Comparison of ENCODE assay signal across 39 cellular contexts in genomic region chr9:132551556-132551955, GRCh38. TPM values are rescaled to one million over a fixed set of nuclear protein-coding genes. Genes with fewer than 3 reads are reported as not detected.
"Had no signal": no experiment of that assay in that cellular context is flagged by ENCODE, and none has a peak within 500 bp of the region (broad histone marks: within the 10 kb centered on the region; RNA-seq: fewer than 3 reads in every experiment).

No MANE protein-coding gene starts in this region.

- H3K4me3 Mint-ChIP-seq: activated CD4-positive, alpha-beta memory T cell treated with anti-CD3 and anti-CD28 coated beads, Interleukin-2, amount 10 ng/mL, durations not matched to agents 7 days and 5 days; activated naive CD8-positive, alpha-beta T cell treated with anti-CD3 and anti-CD28 coated beads for 36 hours; activated T-cell treated with anti-CD3 and anti-CD28 coated beads, Interleukin-2, amount 50 U/mL, for 72 hours; activated T-helper 17 cell treated with anti-CD3 and anti-CD28 coated beads, Interleukin-2, amount 50 U/mL, for 72 hours; central memory CD8-positive, alpha-beta T cell had no signal

- H3K4me3 ChIP-seq: cardiac muscle cell, PC-9 had no signal

- H3K27ac Mint-ChIP-seq: activated CD4-positive, alpha-beta memory T cell treated with anti-CD3 and anti-CD28 coated beads, Interleukin-2, amount 10 ng/mL, durations not matched to agents 7 days and 5 days; activated naive CD8-positive, alpha-beta T cell treated with anti-CD3 and anti-CD28 coated beads for 36 hours; activated T-cell treated with anti-CD3 and anti-CD28 coated beads, Interleukin-2, amount 50 U/mL, for 72 hours; activated T-helper 17 cell treated with anti-CD3 and anti-CD28 coated beads, Interleukin-2, amount 50 U/mL, for 72 hours had no signal

- H3K4me2 ChIP-seq: PC-9 had no signal

- H3K36me3 ChIP-seq: cardiac muscle cell had no signal

- H3K4me1 Mint-ChIP-seq: activated CD4-positive, alpha-beta memory T cell treated with anti-CD3 and anti-CD28 coated beads, Interleukin-2, amount 10 ng/mL, durations not matched to agents 7 days and 5 days; activated naive CD8-positive, alpha-beta T cell treated with anti-CD3 and anti-CD28 coated beads for 36 hours; activated T-helper 17 cell treated with anti-CD3 and anti-CD28 coated beads, Interleukin-2, amount 50 U/mL, for 72 hours; central memory CD8-positive, alpha-beta T cell had no signal

- H3K36me3 Mint-ChIP-seq: activated naive CD8-positive, alpha-beta T cell treated with anti-CD3 and anti-CD28 coated beads for 36 hours had no signal

- H3K9me3 Mint-ChIP-seq: activated CD4-positive, alpha-beta memory T cell treated with anti-CD3 and anti-CD28 coated beads, Interleukin-2, amount 10 ng/mL, durations not matched to agents 7 days and 5 days; activated naive CD8-positive, alpha-beta T cell treated with anti-CD3 and anti-CD28 coated beads for 36 hours; activated T-cell treated with anti-CD3 and anti-CD28 coated beads, Interleukin-2, amount 50 U/mL, for 72 hours; activated T-helper 17 cell treated with anti-CD3 and anti-CD28 coated beads, Interleukin-2, amount 50 U/mL, for 72 hours; central memory CD8-positive, alpha-beta T cell had no signal

- DNase-seq: activated CD4-positive, alpha-beta memory T cell treated with anti-CD3 and anti-CD28 coated beads, Interleukin-2, amount 10 ng/mL, durations not matched to agents 7 days and 5 days; activated CD4-positive, alpha-beta T cell treated with anti-CD3 and anti-CD28 coated beads for 1 hour; activated CD4-positive, alpha-beta T cell treated with anti-CD3 and anti-CD28 coated beads for 48 hours; activated CD4-positive, CD25-positive, alpha-beta regulatory T cell; activated effector memory CD4-positive, alpha-beta T cell treated with anti-CD3 and anti-CD28 coated beads, Interleukin-2, amount 50 U/mL, for 16 hours; activated naive CD4-positive, alpha-beta T cell; activated naive CD4-positive, alpha-beta T cell treated with anti-CD3 and anti-CD28 coated beads, Interleukin-2, amount 50 U/mL, for 16 hours; activated naive CD8-positive, alpha-beta T cell treated with anti-CD3 and anti-CD28 coated beads for 36 hours; activated T-cell treated with anti-CD3 and anti-CD28 coated beads, Interleukin-2, amount 50 U/mL, for 1 hour; activated T-cell treated with anti-CD3 and anti-CD28 coated beads, Interleukin-2, amount 50 U/mL, for 72 hours; amniotic stem cell; aorta; NCI-H1105; NCI-H1417 treated with DMSO at 0.1 percent for 48 hours; NCI-H187 treated with DMSO at 0.1 percent for 48 hours; NCI-H2081; NCI-H2171 treated with DMSO at 0.1 percent for 48 hours; NCI-H2227 treated with DMSO at 0.1 percent for 48 hours; NCI-H446; NCI-H510A treated with DMSO at 0.1 percent for 48 hours; NCI-H526 treated with DMSO at 0.1 percent for 48 hours; NCI-H774; PC-9; SIG-M5; SW 1271; T-helper 1 cell; T-helper 2 cell; T-helper 9 cell had no signal

- FAIRE-seq: RCC 7860 had no signal

- ATAC-seq: activated T-cell treated with anti-CD3 and anti-CD28 coated beads, Interleukin-2, amount 50 U/mL, for 72 hours; activated T-helper 17 cell treated with anti-CD3 and anti-CD28 coated beads, Interleukin-2, amount 50 U/mL, for 72 hours; Right ventricle myocardium inferior; SK-N-SH treated with all-trans-retinoic acid at 6 μM for 48 hours had no signal

- H3K27ac ChIP-seq: cardiac muscle cell, PC-9, RWPE1, VCaP had no signal

- H3K27me3 ChIP-seq: cardiac muscle cell had no signal

- H2AFZ ChIP-seq: PC-9 had no signal

RNA-seq across cellular contexts. Expression of gene BARHL1, which starts 30.9 kb away (rescaled TPM):
- total RNA-seq: activated CD4-positive, alpha-beta memory T cell treated with anti-CD3 and anti-CD28 coated beads, Interleukin-2, amount 10 ng/mL, durations not matched to agents 7 days and 5 days; activated CD8-positive, alpha-beta memory T cell treated with anti-CD3 and anti-CD28 coated beads for 36 hours; activated naive CD8-positive, alpha-beta T cell treated with anti-CD3 and anti-CD28 coated beads for 36 hours; activated T-cell treated with anti-CD3 and anti-CD28 coated beads, Interleukin-2, amount 50 U/mL, for 72 hours; activated T-helper 17 cell treated with anti-CD3 and anti-CD28 coated beads, Interleukin-2, amount 50 U/mL, for 72 hours; aorta; cardiac muscle cell; M059J; PC-9; Right ventricle myocardium inferior; SK-MEL-5 had no signal
- polyA plus RNA-seq: aorta, cardiac muscle cell had no signal
